1 cellular context compared by ENCODE assay signal in the genomic region with DNA sequence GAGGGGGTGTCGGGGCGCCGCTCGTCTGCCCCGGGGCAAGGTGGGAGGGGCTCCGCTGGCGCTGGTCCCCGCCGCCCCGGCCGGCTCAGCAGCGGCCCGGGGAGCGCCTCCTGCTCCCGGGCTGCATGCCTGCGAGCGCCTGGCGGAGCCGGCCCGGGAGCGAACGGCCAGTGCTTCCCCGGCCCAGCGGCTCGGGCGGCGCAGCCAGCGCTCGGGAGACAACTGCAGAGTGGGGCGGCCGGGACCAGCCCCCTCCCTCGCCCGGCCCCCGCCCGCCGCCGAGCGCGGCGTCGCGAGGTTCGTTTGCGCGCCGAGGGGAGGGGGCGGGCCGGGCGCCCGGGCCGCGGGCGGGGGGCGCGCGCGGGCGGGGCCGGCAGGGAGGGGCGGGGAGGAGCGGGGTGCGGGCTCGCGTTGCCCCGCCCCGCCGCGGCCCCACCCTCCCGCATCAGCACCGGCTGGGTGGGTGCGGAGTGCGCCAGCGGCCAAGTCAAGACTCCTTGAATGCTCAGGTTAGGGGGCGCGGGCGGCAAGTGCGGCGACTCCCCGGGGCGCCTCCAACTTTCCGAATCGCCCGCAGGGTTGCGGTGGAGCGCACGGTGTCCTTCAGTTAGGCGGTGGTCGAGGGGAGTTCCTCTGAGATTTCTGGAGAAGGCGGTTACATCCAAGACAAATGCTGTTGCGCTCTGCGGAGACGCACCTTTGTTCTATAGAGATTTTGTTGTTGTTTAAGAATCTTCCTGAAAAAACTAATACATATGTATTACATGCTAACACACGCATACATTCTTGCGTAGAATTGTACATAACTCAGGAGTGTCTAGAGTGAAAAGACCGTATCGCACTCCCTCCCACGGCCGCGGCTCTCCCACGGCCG.
TF ChIP-seq lines count a peak whose summit lies in the region.

A gene with protein sequence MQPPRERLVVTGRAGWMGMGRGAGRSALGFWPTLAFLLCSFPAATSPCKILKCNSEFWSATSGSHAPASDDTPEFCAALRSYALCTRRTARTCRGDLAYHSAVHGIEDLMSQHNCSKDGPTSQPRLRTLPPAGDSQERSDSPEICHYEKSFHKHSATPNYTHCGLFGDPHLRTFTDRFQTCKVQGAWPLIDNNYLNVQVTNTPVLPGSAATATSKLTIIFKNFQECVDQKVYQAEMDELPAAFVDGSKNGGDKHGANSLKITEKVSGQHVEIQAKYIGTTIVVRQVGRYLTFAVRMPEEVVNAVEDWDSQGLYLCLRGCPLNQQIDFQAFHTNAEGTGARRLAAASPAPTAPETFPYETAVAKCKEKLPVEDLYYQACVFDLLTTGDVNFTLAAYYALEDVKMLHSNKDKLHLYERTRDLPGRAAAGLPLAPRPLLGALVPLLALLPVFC (minus strand): TSS at position 231 of the 874 bp plus-strand sequence. CDS start 279 bp downstream, outside the sequence.

TF ChIP-seq in GM12878, 131 proteins besides CTCF, POLR2A, EP300 and RAD21:
- TF ChIP-seq PML (IDR thresholded peaks at IDR 0.05; ENCODE audit: low read length) (no peak), ZSCAN29 (IDR thresholded peaks at IDR 0.05) (no peak), PAX8 (IDR thresholded peaks at IDR 0.05) (no peak), FOXM1 (IDR thresholded peaks at IDR 0.05; ENCODE audit: low read depth, low read length) (no peak), IKZF1 (conservative IDR thresholded peaks at IDR 0.05) (no peak), CHD1 (IDR thresholded peaks at IDR 0.05; ENCODE audit: low read depth, low read length) (no peak), JUNB (IDR thresholded peaks at IDR 0.05) (no peak), SMC3 (IDR thresholded peaks at IDR 0.05; ENCODE audit: borderline replicate concordance, low read length) (no peak), IRF4 (IDR thresholded peaks at IDR 0.05; ENCODE audit: low read depth, low read length) (no peak)
- TF ChIP-seq, protein P1, sequence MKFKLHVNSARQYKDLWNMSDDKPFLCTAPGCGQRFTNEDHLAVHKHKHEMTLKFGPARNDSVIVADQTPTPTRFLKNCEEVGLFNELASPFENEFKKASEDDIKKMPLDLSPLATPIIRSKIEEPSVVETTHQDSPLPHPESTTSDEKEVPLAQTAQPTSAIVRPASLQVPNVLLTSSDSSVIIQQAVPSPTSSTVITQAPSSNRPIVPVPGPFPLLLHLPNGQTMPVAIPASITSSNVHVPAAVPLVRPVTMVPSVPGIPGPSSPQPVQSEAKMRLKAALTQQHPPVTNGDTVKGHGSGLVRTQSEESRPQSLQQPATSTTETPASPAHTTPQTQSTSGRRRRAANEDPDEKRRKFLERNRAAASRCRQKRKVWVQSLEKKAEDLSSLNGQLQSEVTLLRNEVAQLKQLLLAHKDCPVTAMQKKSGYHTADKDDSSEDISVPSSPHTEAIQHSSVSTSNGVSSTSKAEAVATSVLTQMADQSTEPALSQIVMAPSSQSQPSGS (IDR thresholded peaks at IDR 0.05; ENCODE audit: low read length): no peak
- TF ChIP-seq, protein P2, sequence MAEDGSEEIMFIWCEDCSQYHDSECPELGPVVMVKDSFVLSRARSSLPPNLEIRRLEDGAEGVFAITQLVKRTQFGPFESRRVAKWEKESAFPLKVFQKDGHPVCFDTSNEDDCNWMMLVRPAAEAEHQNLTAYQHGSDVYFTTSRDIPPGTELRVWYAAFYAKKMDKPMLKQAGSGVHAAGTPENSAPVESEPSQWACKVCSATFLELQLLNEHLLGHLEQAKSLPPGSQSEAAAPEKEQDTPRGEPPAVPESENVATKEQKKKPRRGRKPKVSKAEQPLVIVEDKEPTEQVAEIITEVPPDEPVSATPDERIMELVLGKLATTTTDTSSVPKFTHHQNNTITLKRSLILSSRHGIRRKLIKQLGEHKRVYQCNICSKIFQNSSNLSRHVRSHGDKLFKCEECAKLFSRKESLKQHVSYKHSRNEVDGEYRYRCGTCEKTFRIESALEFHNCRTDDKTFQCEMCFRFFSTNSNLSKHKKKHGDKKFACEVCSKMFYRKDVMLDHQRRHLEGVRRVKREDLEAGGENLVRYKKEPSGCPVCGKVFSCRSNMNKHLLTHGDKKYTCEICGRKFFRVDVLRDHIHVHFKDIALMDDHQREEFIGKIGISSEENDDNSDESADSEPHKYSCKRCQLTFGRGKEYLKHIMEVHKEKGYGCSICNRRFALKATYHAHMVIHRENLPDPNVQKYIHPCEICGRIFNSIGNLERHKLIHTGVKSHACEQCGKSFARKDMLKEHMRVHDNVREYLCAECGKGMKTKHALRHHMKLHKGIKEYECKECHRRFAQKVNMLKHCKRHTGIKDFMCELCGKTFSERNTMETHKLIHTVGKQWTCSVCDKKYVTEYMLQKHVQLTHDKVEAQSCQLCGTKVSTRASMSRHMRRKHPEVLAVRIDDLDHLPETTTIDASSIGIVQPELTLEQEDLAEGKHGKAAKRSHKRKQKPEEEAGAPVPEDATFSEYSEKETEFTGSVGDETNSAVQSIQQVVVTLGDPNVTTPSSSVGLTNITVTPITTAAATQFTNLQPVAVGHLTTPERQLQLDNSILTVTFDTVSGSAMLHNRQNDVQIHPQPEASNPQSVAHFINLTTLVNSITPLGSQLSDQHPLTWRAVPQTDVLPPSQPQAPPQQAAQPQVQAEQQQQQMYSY (CRISPR knock-in tag; IDR thresholded peaks at IDR 0.05): no peak
